8 cellular contexts compared by ENCODE assay signal in genomic region chr9:75001719-75002421, GRCh38. TPM values are rescaled to one million over a fixed set of nuclear protein-coding genes. Genes with fewer than 3 reads are reported as not detected.
DNase-seq lines count a peak whose midpoint lies in the region; ATAC-seq, FAIRE-seq and TF ChIP-seq lines count a peak whose summit lies in the region.

No MANE protein-coding gene starts in this region.

- CTCF ChIA-PET in A549 (lab: Yijun Ruan, JAX) (interaction anchor here (0.6 to 16.5 kb wide), 26 partner anchors 9 to 233 kb away, joined by 3 to 304 read pairs (median 4); partner anchors contain the start of genes C9orf40 and CARNMT1), HEK293 (lab: Yijun Ruan, JAX) (interaction anchor here (0.6 to 12.1 kb wide), 16 partner anchors 8 to 647 kb away, joined by 3 to 207 read pairs (median 4); no protein-coding TSS in a partner anchor)

- WGBS in A549 (ENCODE audit: missing lambda C conversion rate) = 67% methylated on average over 4 of the region's 4 CpGs

- no peak overlapping the region for H3K27ac Mint-ChIP-seq in mesothelial cell of epicardium

- no peaks in the 10 kb centered on the region for H3K9me2 ChIP-seq in Loucy (replicated peaks; ENCODE audit: low read depth, low read length)

- peaks cover 0 to 17% of the 10 kb centered on the region in 2 experiments; a peak in 2 of 3 replicates for H3K36me3 ChIP-seq in HEK293 (ENCODE audit: control insufficient read depth in 2 of 2, insufficient read depth in 1 of 2, low read length in 2 of 2)
- peaks cover 6% of the 10 kb centered on the region; the same call in 1 of the 2 replicates for H3K36me3 ChIP-seq in Loucy (ENCODE audit: insufficient read depth, low read length)
- H3K36me3 ChIP-seq in RWPE2 (ENCODE audit: low read depth) = peaks cover 21% of the 10 kb centered on the region

- H3K27ac ChIP-seq in A549 (no peak overlapping the region), HEK293 (ENCODE audit: extremely low read depth, low read depth, low read length) (no peak overlapping the region), RWPE2 (ENCODE audit: poor library complexity, severe bottlenecking) (no peak overlapping the region)

- ATAC-seq in A549 (peak; percentile 97 to 98), RWPE2 (ENCODE audit: low read depth) (peak; percentile 73)

- TF ChIP-seq CTCF in A549 (IDR thresholded peaks at IDR 0.05) (peak; percentile 94), GM12864 (IDR thresholded peaks at IDR 0.05; ENCODE audit: low read depth, low read length, missing control alignments) (peak; percentile 71), HEK293 (tag by site-specific recombination; IDR thresholded peaks at IDR 0.05) (no peak), Loucy (conservative IDR thresholded peaks at IDR 0.05; ENCODE audit: low read length) (peak; percentile 83), RWPE2 (IDR thresholded peaks at IDR 0.05; ENCODE audit: poor library complexity, severe bottlenecking) (peak; percentile 87), mesothelial cell of epicardium (IDR thresholded peaks at IDR 0.05; ENCODE audit: unreplicated experiment) (peak; percentile 92)

- H3K4me3 ChIP-seq in A549 (no peak overlapping the region), GM12864 (ENCODE audit: low read depth, low read length) (no peak overlapping the region), HEK293 (ENCODE audit: low read depth, low read length) (no peak overlapping the region), Loucy (ENCODE audit: low read length, poor library complexity, severe bottlenecking) (no peak overlapping the region), RWPE2 (ENCODE audit: severe bottlenecking) (no peak overlapping the region)

- no peaks in the 10 kb centered on the region for H3K9me3 Mint-ChIP-seq in mesothelial cell of epicardium

- DNase-seq in A549 (ENCODE audit: low read depth in 1 of 2, low spot score in 1 of 2) (peak; percentile 21 to 86), GM12864 (ENCODE audit: low read depth) (peak; percentile 75), RWPE2 (ENCODE audit: low spot score) (no peak), mesothelial cell of epicardium (ENCODE audit: low spot score in 2 of 2, unreplicated experiment in 2 of 2) (no peak), SKM-1 treated with dmso at 0.1 percent for 144 hours (lab: John Stamatoyannopoulos, UW; ENCODE audit: unreplicated experiment) (no peak)

- peak; percentile 18 for FAIRE-seq in A549 (lab: Jason Lieb, UNC)
- FAIRE-seq in endometrium (lab: Jason Lieb, UNC) = peak; percentile 89

- H3K27me3 ChIP-seq in Loucy (ENCODE audit: insufficient read depth, low read length, poor library complexity, severe bottlenecking) = no peaks in the 10 kb centered on the region
- no peaks in the 10 kb centered on the region for H3K27me3 ChIP-seq in RWPE2 (ENCODE audit: insufficient read depth, poor library complexity, severe bottlenecking)

- no peaks in the 10 kb centered on the region for H3K79me2 ChIP-seq in Loucy (ENCODE audit: insufficient read depth, low read length)

- H4K20me1 ChIP-seq in Loucy (ENCODE audit: insufficient read depth, low read length, poor library complexity, severe bottlenecking) = no peaks in the 10 kb centered on the region

- no peak for TF ChIP-seq EP300 in A549 (IDR thresholded peaks at IDR 0.05)

- POLR2A ChIA-PET in A549 (lab: Yijun Ruan, JAX) (no interaction called here), HEK293 (lab: Yijun Ruan, JAX) (no interaction called here)

- no peaks in the 10 kb centered on the region for H3F3A ChIP-seq in Loucy (ENCODE audit: low read depth)

- H3K9ac ChIP-seq in Loucy (ENCODE audit: low read depth, low read length, poor library complexity, severe bottlenecking) = peak overlapping the region; percentile 14

- TF ChIP-seq POLR2A in A549 (IDR thresholded peaks at IDR 0.05; ENCODE audit: low read length) = no peak

- H3K36me3 Mint-ChIP-seq in mesothelial cell of epicardium = peaks cover 14% of the 10 kb centered on the region

- H3K4me3 Mint-ChIP-seq in mesothelial cell of epicardium = no peak overlapping the region

- H3K9me3 ChIP-seq in A549 = no peaks in the 10 kb centered on the region
- no peaks in the 10 kb centered on the region for H3K9me3 ChIP-seq in HEK293 (ENCODE audit: control insufficient read depth, insufficient read depth, low read depth, low read length)
- H3K9me3 ChIP-seq in Loucy (ENCODE audit: insufficient read depth, low read depth, low read length) = no peaks in the 10 kb centered on the region
- H3K9me3 ChIP-seq in RWPE2 (ENCODE audit: severe bottlenecking) = no peaks in the 10 kb centered on the region

- H3K4me1 Mint-ChIP-seq in mesothelial cell of epicardium = peaks cover 11% of the 10 kb centered on the region

- no peaks in the 10 kb centered on the region for H3K27me3 Mint-ChIP-seq in mesothelial cell of epicardium (ENCODE audit: low read depth)

- H2AFZ ChIP-seq in Loucy (ENCODE audit: low read length) = no peak overlapping the region

- H3K4me2 ChIP-seq in A549 = no peak overlapping the region
- H3K4me2 ChIP-seq in Loucy (ENCODE audit: low read depth, low read length, poor library complexity, severe bottlenecking) = peak overlapping the region; percentile 28

- peak; percentile 80 to 88 for TF ChIP-seq RAD21 in A549 (conservative IDR thresholded peaks at IDR 0.05 in 1 of 2, IDR thresholded peaks at IDR 0.05 in 1 of 2)

- no peaks in the 10 kb centered on the region for H3K4me1 ChIP-seq in A549
- H3K4me1 ChIP-seq in HEK293 (ENCODE audit: control insufficient read depth, insufficient read depth, low read length) = no peaks in the 10 kb centered on the region
- peaks cover 6% of the 10 kb centered on the region for H3K4me1 ChIP-seq in Loucy (ENCODE audit: insufficient read depth, low read length, poor library complexity, severe bottlenecking)
- no peaks in the 10 kb centered on the region for H3K4me1 ChIP-seq in RWPE2 (ENCODE audit: insufficient read depth, poor library complexity, severe bottlenecking)

TF ChIP-seq in A549, 52 proteins besides CTCF, POLR2A, EP300 and RAD21:
- TF ChIP-seq NR3C1 (IDR thresholded peaks at IDR 0.05) = no peak
- peak; percentile 84 for TF ChIP-seq SMC3 (IDR thresholded peaks at IDR 0.05)
TF ChIP-seq in A549: peak in this region for 1.

TF ChIP-seq in HEK293, 187 proteins besides CTCF, POLR2A, EP300 and RAD21:
- TF ChIP-seq ZNF654 (tag by site-specific recombination; IDR thresholded peaks at IDR 0.05; ENCODE audit: low read depth) (peak; percentile 70), BCL11B (tag by site-specific recombination; IDR thresholded peaks at IDR 0.05; ENCODE audit: low read depth) (no peak)

RNA-seq across cellular contexts. Expression of gene CARNMT1, which starts 26.2 kb away (rescaled TPM):
- 15.9 and 18.0 TPM in 2 replicates for polyA plus RNA-seq in A549 (2011; rRNA removed)
- 9.3 and 10.3 TPM in 2 replicates for polyA plus RNA-seq in A549 (2012; cell fraction: cytosol; rRNA removed)
- polyA plus RNA-seq in A549 (2012; cell fraction: nucleus; rRNA removed) = 7.5 and 7.8 TPM in 2 replicates
- polyA plus RNA-seq in A549 (2017; fragmentation: RNase III; extraction: RNeasy Plus Mini Kit Qiagen cat#74134 plus additional on column Dnase treatment) = 17.1 to 17.8 TPM (median 17.1 TPM) in 3 replicates
- polyA minus RNA-seq in A549 (2011; rRNA and poly(A)+ RNA removed) = 9.3 and 10.2 TPM in 2 replicates
- total RNA-seq in mesothelial cell of epicardium = 22.0 to 27.2 TPM (median 24.2 TPM) in 3 replicates

RNA-seq across cellular contexts. Expression of gene C9orf40, which starts 49.2 kb away (rescaled TPM):
- polyA plus RNA-seq in A549 (2011; rRNA removed) = 4.0 and 8.8 TPM in 2 replicates
- polyA plus RNA-seq in A549 (2012; cell fraction: cytosol; rRNA removed) = 3.8 and 5.4 TPM in 2 replicates
- 3.9 and 8.1 TPM in 2 replicates for polyA plus RNA-seq in A549 (2012; cell fraction: nucleus; rRNA removed)
- polyA plus RNA-seq in A549 (2017; fragmentation: RNase III; extraction: RNeasy Plus Mini Kit Qiagen cat#74134 plus additional on column Dnase treatment) = 11.7 to 14.4 TPM (median 13.6 TPM) in 3 replicates
- 0.97 and 1.3 TPM in 2 replicates for polyA minus RNA-seq in A549 (2011; rRNA and poly(A)+ RNA removed)
- total RNA-seq in mesothelial cell of epicardium = 4.3 to 5.1 TPM (median 4.8 TPM) in 3 replicates

Comparison
In these comparisons a context has a peak if more than half of its experiments do, and no peak if none do; other contexts are left out.
1. DNase-seq: peak in A549 (2 of 2) and GM12864 (single experiment); none in RWPE2 (single experiment), mesothelial cell of epicardium (0 of 2) and SKM-1 treated with dmso at 0.1 percent for 144 hours (single experiment).
2. Of the 5 proteins assayed by ChIP-seq in both HEK293 and A549: peak only in HEK293: none; only in A549: CTCF; in both: none; in neither: 4.